21 cellular contexts compared by ENCODE assay signal in genomic region chr17:13743906-13744305, GRCh38.
"Had no signal": no experiment of that assay in that cellular context is flagged by ENCODE, and none has a peak within 500 bp of the region (broad histone marks: within the 10 kb centered on the region; RNA-seq: fewer than 3 reads in every experiment).

No MANE protein-coding gene starts in this region.

- ATAC-seq: left cardiac atrium; lower lobe of right lung; natural killer cell treated with Interleukin-12 subunit alpha and Interleukin-12 subunit beta and Interleukin-15 and Interleukin-18, amount 100 ng/mL, for 72 hours; stimulated activated naive CD8-positive, alpha-beta T cell treated with anti-CD3 and anti-CD28 coated beads, Interleukin-15, Interleukin-2, amounts not matched to agents 100 U/mL and 50 U/mL, for 24 hours had no signal

- H3K4me3 ChIP-seq: left ventricle myocardium inferior, lower lobe of right lung, neural progenitor cell, ovary, right atrium auricular region, sigmoid colon, skin epidermis, tibial artery had no signal

- H3K27ac ChIP-seq: left ventricle myocardium inferior, lower lobe of right lung, neural progenitor cell, ovary, right atrium auricular region, sigmoid colon, tibial artery had no signal

- H3K9ac ChIP-seq: neural progenitor cell had no signal

- H3K27me3 ChIP-seq: neural progenitor cell, ovary, right atrium auricular region, sigmoid colon, tibial artery had no signal

- H3K36me3 ChIP-seq: left ventricle myocardium inferior, lower lobe of right lung, neural progenitor cell, ovary, right atrium auricular region, sigmoid colon, tibial artery had no signal

- FAIRE-seq: keratinocyte had no signal

- H3K4me1 ChIP-seq: lower lobe of right lung, neural progenitor cell, sigmoid colon, tibial artery had no signal

- H2AFZ ChIP-seq: neural progenitor cell had no signal

- H3K9me3 ChIP-seq: left ventricle myocardium inferior, lower lobe of right lung, ovary, right atrium auricular region, sigmoid colon had no signal

- DNase-seq: central memory CD4-positive, alpha-beta T cell; effector memory CD4-positive, alpha-beta T cell; foreskin fibroblast; immature natural killer cell; left cardiac atrium; left ventricle myocardium inferior; lower lobe of right lung; mesenchymal stem cell; midbrain; nucleus accumbens; ovary; sigmoid colon; stimulated activated CD4-positive, alpha-beta T cell treated with anti-CD3 and anti-CD28 coated beads, Interleukin-12 subunit alpha, Interleukin-12 subunit beta, amount 100 ng/mL, for 4 hours; stimulated activated CD4-positive, alpha-beta T cell treated with anti-CD3 and anti-CD28 coated beads, Interleukin-2, amount 100 ng/mL, for 48 hours; stimulated activated naive CD8-positive, alpha-beta T cell treated with anti-CD3 and anti-CD28 coated beads, Interleukin-15, Interleukin-2, amounts not matched to agents 100 U/mL and 50 U/mL, for 24 hours; tibial artery had no signal

- H3K4me2 ChIP-seq: neural progenitor cell had no signal
